ENCODE assay signal across 9 cellular contexts in the genomic region with DNA sequence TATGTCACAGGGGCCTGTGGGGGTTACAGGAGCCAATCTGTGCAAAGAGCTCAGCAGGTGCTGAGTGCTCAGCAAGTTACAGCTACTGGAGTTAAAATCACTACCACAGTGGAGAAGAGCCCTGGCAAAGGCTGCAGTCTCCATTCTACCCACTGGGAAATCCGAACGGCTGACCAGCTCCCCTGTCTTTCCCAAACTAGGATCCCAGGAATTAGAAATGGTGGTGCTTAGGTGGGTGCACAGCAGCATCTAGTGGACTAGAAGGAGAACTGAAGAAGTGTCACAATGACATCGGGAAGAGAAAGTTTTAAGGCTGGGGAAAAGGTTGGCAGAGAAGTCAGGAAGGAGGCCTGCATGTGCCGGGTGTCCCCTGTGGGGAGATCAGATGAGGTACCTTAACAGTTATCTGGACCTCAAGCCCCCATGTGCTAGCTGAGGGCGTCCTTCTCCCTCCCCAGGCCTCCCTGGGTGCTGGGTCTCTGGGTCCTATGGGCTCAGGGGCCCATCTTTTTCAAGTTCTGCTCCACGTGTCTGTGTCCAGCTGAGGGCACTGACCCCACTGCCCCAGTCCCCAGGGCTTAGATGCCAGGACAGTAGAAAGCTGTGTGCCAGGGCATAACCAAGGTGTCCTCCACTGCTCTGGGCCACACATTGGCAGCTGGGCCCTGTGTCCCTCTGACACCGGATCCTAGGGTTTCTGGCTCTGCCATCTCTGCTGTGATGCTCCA. TPM values are rescaled to one million over a fixed set of nuclear protein-coding genes. Genes with fewer than 3 reads are reported as not detected.
DNase-seq lines count a peak whose midpoint lies in the region; ATAC-seq and TF ChIP-seq lines count a peak whose summit lies in the region.
"Had no signal": no experiment of that assay in that cellular context is flagged by ENCODE, and none has a peak within 500 bp of the region (broad histone marks: within the 10 kb centered on the region; RNA-seq: fewer than 3 reads in every experiment).

No MANE protein-coding gene starts in this region.

- H3K9me3 ChIP-seq in GM23248 (ENCODE audit: low read depth) (no peaks in the 10 kb centered on the region), OCI-LY1 (ENCODE audit: low read length) (no peaks in the 10 kb centered on the region)

- H3K36me3 ChIP-seq in GM23248 (ENCODE audit: low read depth) (no peaks in the 10 kb centered on the region), OCI-LY1 (ENCODE audit: insufficient read depth, low read length) (no peaks in the 10 kb centered on the region)

- H3F3A ChIP-seq in GM23248 (ENCODE audit: insufficient read depth) (no peaks in the 10 kb centered on the region), OCI-LY1 (ENCODE audit: insufficient read depth, low read length) (no peaks in the 10 kb centered on the region)

- H3K9me2 ChIP-seq in GM23248 (ENCODE audit: insufficient read depth) (no peaks in the 10 kb centered on the region), OCI-LY1 (ENCODE audit: low read depth, low read length) (no peaks in the 10 kb centered on the region)

- no peaks in the 10 kb centered on the region for H3K4me1 ChIP-seq in GM23248 (ENCODE audit: insufficient read depth)
- H3K4me1 ChIP-seq in OCI-LY1 (ENCODE audit: insufficient read depth, low read length, severe bottlenecking): no peaks in the 10 kb centered on the region

- H3K79me2 ChIP-seq in GM23248 (ENCODE audit: insufficient read depth): no peaks in the 10 kb centered on the region
- H3K79me2 ChIP-seq in OCI-LY1 (ENCODE audit: insufficient read depth, low read length): no peaks in the 10 kb centered on the region

- H3K27me3 ChIP-seq in GM23248 (replicated peaks; ENCODE audit: insufficient read depth): 0 out of 2 replicates have a peak, but pooled peaks cover 6% of the 10 kb centered on the region
- no peaks in the 10 kb centered on the region for H3K27me3 ChIP-seq in OCI-LY1 (ENCODE audit: insufficient read depth, low read length)

- H3K4me3 ChIP-seq in GM23248 (no peak overlapping the region), OCI-LY1 (ENCODE audit: low read depth, low read length, poor library complexity, severe bottlenecking) (no peak overlapping the region), fibroblast of mammary gland (ENCODE audit: control insufficient read depth, low read depth, low read length) (no peak overlapping the region)

- H4K20me1 ChIP-seq in GM23248 (ENCODE audit: insufficient read depth) (no peaks in the 10 kb centered on the region), OCI-LY1 (ENCODE audit: insufficient read depth, low read length) (no peaks in the 10 kb centered on the region)

- H2AFZ ChIP-seq in GM23248: no peak overlapping the region
- H2AFZ ChIP-seq in OCI-LY1 (ENCODE audit: low read length): no peak overlapping the region

- no peak overlapping the region for H3K4me2 ChIP-seq in GM23248 (ENCODE audit: unreplicated experiment)
- no peak overlapping the region for H3K4me2 ChIP-seq in OCI-LY1 (ENCODE audit: low read length)

- H3K9ac ChIP-seq in GM23248 (no peak overlapping the region), OCI-LY1 (ENCODE audit: low read length) (no peak overlapping the region)

- WGBS in GM23248 (ENCODE audit: low coverage in 1 of 2, low lambda C conversion rate in 2 of 2, missing lambda C conversion rate in 2 of 2), 2 experiments: 16 to 22% methylated on average over 7 of the region's 7 CpGs

- TF ChIP-seq CTCF in OCI-LY1 (IDR thresholded peaks at IDR 0.05; ENCODE audit: low read length) (peak; percentile 38; the same call in 1 of the 2 replicates), fibroblast of mammary gland (conservative IDR thresholded peaks at IDR 0.05; ENCODE audit: control insufficient read depth, insufficient read depth, low read depth, low read length) (peak; percentile 52)

- in situ Hi-C loops in GM23248 (cut with MboI): loop anchor here (10.0 kb wide), 1 partner anchor 62 kb away; no protein-coding TSS in a partner anchor

- H3K27ac ChIP-seq in GM23248: no peak overlapping the region
- no peak overlapping the region for H3K27ac ChIP-seq in OCI-LY1 (ENCODE audit: low read depth, low read length, poor library complexity, severe bottlenecking)

- DNase-seq in GM23248 (peak; percentile 51), fibroblast of mammary gland (ENCODE audit: low read depth) (peak; percentile 39), sciatic nerve (ENCODE audit: low spot score) (no peak), KG1 (lab: John Stamatoyannopoulos, UW) (no peak), NCI-H2081 treated with DMSO at 0.1 percent for 48 hours (lab: John Stamatoyannopoulos, UW) (no peak)
- DNase-seq: NCI-H1694 treated with DMSO at 0.1 percent for 48 hours had no signal

- ATAC-seq in sciatic nerve (peak; percentile 36), HG03354 (IDR thresholded peaks at IDR 0.05; ENCODE audit: poor library complexity, severe bottlenecking, unreplicated experiment) (no peak), GM19035 (IDR thresholded peaks at IDR 0.05; ENCODE audit: unreplicated experiment) (no peak)

- intact Hi-C loops in sciatic nerve (cut with DNase I): no loop called here

RNA-seq across cellular contexts. Expression of gene PIWIL3, which starts 1.9 kb away (rescaled TPM):
- not detected in 2 replicates for total RNA-seq in GM23248 (2014; rRNA removed; shearing (Covaris generic))
- polyA plus RNA-seq in GM23248 (2016; fragmentation: Nextera tagmentation; extraction: Ambion mirVana): not detected in 2 replicates
- not detected for total RNA-seq in sciatic nerve

RNA-seq across cellular contexts. Expression of gene SGSM1, which starts 33.4 kb away (rescaled TPM):
- not detected in 2 replicates for total RNA-seq in GM23248 (2014; rRNA removed; shearing (Covaris generic))
- polyA plus RNA-seq in GM23248 (2016; fragmentation: Nextera tagmentation; extraction: Ambion mirVana): not detected in 2 replicates
- 2.9 TPM for total RNA-seq in sciatic nerve

Comparison
In these comparisons a context has a peak if more than half of its experiments do, and no peak if none do; other contexts are left out.
1. DNase-seq: peak in GM23248 (single experiment) and fibroblast of mammary gland (single experiment); none in sciatic nerve (single experiment), KG1 (single experiment) and NCI-H2081 treated with DMSO at 0.1 percent for 48 hours (single experiment).